In genomic region chr4:145739840-145740239, GRCh38 we compare ENCODE assay signal across 25 cellular contexts. TPM values are rescaled to one million over a fixed set of nuclear protein-coding genes. Genes with fewer than 3 reads are reported as not detected.
DNase-seq lines count a peak whose midpoint lies in the region; ATAC-seq, FAIRE-seq and TF ChIP-seq lines count a peak whose summit lies in the region.
"Had no signal": no experiment of that assay in that cellular context is flagged by ENCODE, and none has a peak within 500 bp of the region (broad histone marks: within the 10 kb centered on the region; RNA-seq: fewer than 3 reads in every experiment).

No MANE protein-coding gene starts in this region.

- CTCF ChIA-PET in A549 (lab: Yijun Ruan, JAX), result no interaction called here
- CTCF ChIA-PET in Caco-2 (lab: Charles Lee), result no interaction called here

- no peak overlapping the region for H2BK15ac ChIP-seq in mesenchymal stem cell (ENCODE audit: low read depth, poor library complexity, severe bottlenecking)

- no peak overlapping the region for H3K14ac ChIP-seq in mesenchymal stem cell (ENCODE audit: low read length in 2 of 2)

- H3K4me2 ChIP-seq in A549, result peak overlapping the region; percentile 60
- H3K4me2 ChIP-seq in mesenchymal stem cell (ENCODE audit: low read length, poor library complexity, severe bottlenecking), result no peak overlapping the region

- H2BK12ac ChIP-seq in mesenchymal stem cell (ENCODE audit: low read length in 2 of 2), result no peak overlapping the region

- POLR2A ChIA-PET in A549 (lab: Yijun Ruan, JAX) (interaction anchor here (0.6 to 1.1 kb wide), 3 partner anchors 9 to 180 kb away, joined by 3 to 4 read pairs (median 3); no protein-coding TSS in a partner anchor), Caco-2 (lab: Charles Lee) (no interaction called here)

- no peak for TF ChIP-seq EP300 in A549 (IDR thresholded peaks at IDR 0.05)

- peaks cover 23% of the 10 kb centered on the region for H3K4me1 Mint-ChIP-seq in Caco-2 (ENCODE audit: low read depth, unreplicated experiment)
- H3K4me1 Mint-ChIP-seq: activated B cell treated with CpG ODN at 0.5 μM for 24 hours had no signal

- H3K9ac ChIP-seq in mesenchymal stem cell (ENCODE audit: low read length), result no peak overlapping the region

- H3K4me1 ChIP-seq in A549 (peaks cover 45% of the 10 kb centered on the region), mesenchymal stem cell (ENCODE audit: control insufficient read depth, insufficient read depth, low read depth, low read length) (peaks cover 12% of the 10 kb centered on the region), right cardiac atrium (ENCODE audit: control insufficient read depth, insufficient read depth, low read length) (peaks cover 15% of the 10 kb centered on the region), Caco-2 (peaks cover 40% of the 10 kb centered on the region)

- no peak for TF ChIP-seq CTCF in A549 (IDR thresholded peaks at IDR 0.05)
- no peak for TF ChIP-seq CTCF in epithelial cell of proximal tubule (conservative IDR thresholded peaks at IDR 0.05; ENCODE audit: low read depth, low read length)
- TF ChIP-seq CTCF in Caco-2 (IDR thresholded peaks at IDR 0.05; ENCODE audit: insufficient read depth in 1 of 2, low read depth in 1 of 2, low read length in 1 of 2, severe bottlenecking in 1 of 2, unreplicated experiment in 1 of 2), result no peak

- no peak for TF ChIP-seq RAD21 in A549 (conservative IDR thresholded peaks at IDR 0.05 in 1 of 2, IDR thresholded peaks at IDR 0.05 in 1 of 2)

- no peak overlapping the region for H3K23ac ChIP-seq in mesenchymal stem cell (ENCODE audit: low read length in 2 of 2)

- no TSS peak for BruUV-seq in Caco-2 (replicated peaks; lab: Mats Ljungman, UMichigan)

- H3K79me1 ChIP-seq in mesenchymal stem cell (replicated peaks; ENCODE audit: low read length, poor library complexity, severe bottlenecking), result no peaks in the 10 kb centered on the region

- ATAC-seq in A549, result peak in 1 of 2 experiments; percentile 47; a peak in 3 of 6 replicates
- ATAC-seq in right cardiac atrium, result no peak
- no peak for ATAC-seq in left lobe of liver
- ATAC-seq: gastrocnemius medialis, HCT116, left lung had no signal

- no peak overlapping the region for H2BK5ac ChIP-seq in mesenchymal stem cell (ENCODE audit: low read depth, low read length, poor library complexity, severe bottlenecking)

- no peaks in the 10 kb centered on the region for H3K27me3 Mint-ChIP-seq in Caco-2 (ENCODE audit: insufficient read depth, unreplicated experiment)

- H2BK120ac ChIP-seq in mesenchymal stem cell (ENCODE audit: low read depth, low read length), result no peak overlapping the region

- H3K36me3 Mint-ChIP-seq in Caco-2 (ENCODE audit: insufficient read depth, unreplicated experiment), result no peaks in the 10 kb centered on the region

- 0% methylated on average over 5 of the region's 5 CpGs for WGBS in A549 (ENCODE audit: missing lambda C conversion rate)
- 77% methylated on average over 5 of the region's 5 CpGs for WGBS in mesenchymal stem cell
- WGBS in right cardiac atrium, result 49% methylated on average over 5 of the region's 5 CpGs

- H3K4me3 ChIP-seq in A549 (no peak overlapping the region), epithelial cell of proximal tubule (ENCODE audit: low read depth, low read length) (no peak overlapping the region), mesenchymal stem cell (ENCODE audit: insufficient read depth in 1 of 2, low read depth in 1 of 2, low read length in 2 of 2) (no peak overlapping the region), right cardiac atrium (ENCODE audit: low read length) (no peak overlapping the region), Caco-2 (ENCODE audit: low read depth, low read length) (no peak overlapping the region)
- H3K4me3 ChIP-seq: gastrocnemius medialis, left lung, suprapubic skin, vagina had no signal

- intact Hi-C loops in right cardiac atrium (cut with DNase I), result loop anchor here in 2 of 4 donors (10.0 kb wide), 3 partner anchors 75 to 195 kb away; partner anchors contain the start of gene ZNF827 (in 2 of the 2)
- intact Hi-C loops in Caco-2 (cut with micrococcal nuclease; ENCODE audit: unreplicated experiment), result no loop called here

- no peak overlapping the region for H3K4me3 Mint-ChIP-seq in Caco-2 (ENCODE audit: unreplicated experiment)
- H3K4me3 Mint-ChIP-seq: activated B cell treated with CpG ODN at 0.5 μM for 24 hours; dendritic cell treated with granulocyte-macrophage colony-stimulating factor and Interleukin-4, amounts not matched to agents 40 ng/mL and 50 ng/mL, for 4 days; neural crest cell had no signal

- H3K27ac ChIP-seq in A549, result peak overlapping the region; percentile 36 to 64; a peak in 3 of 6 replicates
- peak overlapping the region; percentile 5 for H3K27ac ChIP-seq in mesenchymal stem cell (ENCODE audit: low read length, poor library complexity, severe bottlenecking)
- H3K27ac ChIP-seq in right cardiac atrium (ENCODE audit: low read length), result no peak overlapping the region
- H3K27ac ChIP-seq: C4-2B, gastrocnemius medialis, left lung, suprapubic skin, vagina had no signal

- DNase-seq in A549 (ENCODE audit: low read depth in 1 of 2, low spot score in 1 of 2), result peak in 1 of 2 experiments; percentile 69
- peak; percentile 20 for DNase-seq in HK-2 (ENCODE audit: unreplicated experiment)
- peak; percentile 65 for DNase-seq in epithelial cell of proximal tubule (ENCODE audit: low read depth)
- DNase-seq in mesenchymal stem cell, result no peak
- DNase-seq in right cardiac atrium, result no peak
- no peak for DNase-seq in Caco-2
- no peak for DNase-seq in H54 (ENCODE audit: insufficient read length, low spot score)
- no peak for DNase-seq in left lobe of liver (ENCODE audit: low spot score)
- DNase-seq: activated B cell treated with CpG ODN at 0.5 μM for 24 hours; activated CD4-positive, alpha-beta T cell treated with anti-CD3 and anti-CD28 coated beads, Interleukin-2, amount 50 U/mL, for 4 hours; activated effector memory CD4-positive, alpha-beta T cell treated with anti-CD3 and anti-CD28 coated beads, Interleukin-2, amount 50 U/mL, for 16 hours; gastrocnemius medialis; left lung; NCI-H1048; NCI-H187; NCI-H748 treated with DMSO at 0.1 percent for 48 hours; T1000 had no signal

- H3K9me3 ChIP-seq in A549 (no peaks in the 10 kb centered on the region), mesenchymal stem cell (ENCODE audit: control insufficient read depth, low read length) (no peaks in the 10 kb centered on the region), right cardiac atrium (ENCODE audit: control insufficient read depth, low read length) (no peaks in the 10 kb centered on the region), Caco-2 (no peaks in the 10 kb centered on the region)
- H3K9me3 ChIP-seq: gastrocnemius medialis, left lung, suprapubic skin, vagina had no signal

- H4K8ac ChIP-seq in mesenchymal stem cell (ENCODE audit: low read length), result no peak overlapping the region

- no peak for TF ChIP-seq POLR2A in A549 (IDR thresholded peaks at IDR 0.05; ENCODE audit: low read length)
- TF ChIP-seq POLR2A in H54 (IDR thresholded peaks at IDR 0.05; ENCODE audit: low read depth, low read length), result no peak

- H3K27me3 ChIP-seq in mesenchymal stem cell (ENCODE audit: control insufficient read depth in 1 of 2, insufficient read depth in 1 of 2, low read length in 2 of 2) (no peaks in the 10 kb centered on the region), right cardiac atrium (ENCODE audit: control insufficient read depth, insufficient read depth) (no peaks in the 10 kb centered on the region), Caco-2 (replicated peaks; ENCODE audit: control insufficient read depth, insufficient read depth, low read length) (no peaks in the 10 kb centered on the region)
- H3K27me3 ChIP-seq: gastrocnemius medialis, left lung, suprapubic skin, vagina had no signal

- no peak overlapping the region for H3K27ac Mint-ChIP-seq in Caco-2 (ENCODE audit: unreplicated experiment)
- H3K27ac Mint-ChIP-seq: activated B cell treated with CpG ODN at 0.5 μM for 24 hours; dendritic cell treated with granulocyte-macrophage colony-stimulating factor and Interleukin-4, amounts not matched to agents 40 ng/mL and 50 ng/mL, for 4 days had no signal

- H3K18ac ChIP-seq in mesenchymal stem cell (ENCODE audit: low read depth in 1 of 2, low read length in 2 of 2), result no peak overlapping the region

- no peak for FAIRE-seq in A549 (lab: Jason Lieb, UNC)
- no peak for FAIRE-seq in H54 (lab: Jason Lieb, UNC)
- FAIRE-seq: endothelial cell of umbilical vein had no signal

- H4K91ac ChIP-seq in mesenchymal stem cell (ENCODE audit: low read length), result no peak overlapping the region

- H2AK5ac ChIP-seq in mesenchymal stem cell (ENCODE audit: low read length, severe bottlenecking), result no peak overlapping the region

- no peak overlapping the region for H2AFZ ChIP-seq in mesenchymal stem cell (ENCODE audit: low read depth, low read length)

- H3K36me3 ChIP-seq in mesenchymal stem cell (ENCODE audit: control insufficient read depth in 1 of 2, insufficient read depth in 2 of 2, low read depth in 1 of 2, low read length in 2 of 2) (no peaks in the 10 kb centered on the region), Caco-2 (ENCODE audit: control insufficient read depth, insufficient read depth, low read length) (no peaks in the 10 kb centered on the region)
- H3K36me3 ChIP-seq: gastrocnemius medialis, left lung, suprapubic skin, vagina had no signal

- no peak overlapping the region for H3K4ac ChIP-seq in mesenchymal stem cell (ENCODE audit: low read depth in 1 of 2, low read length in 2 of 2)

- no peaks in the 10 kb centered on the region for H3K9me3 Mint-ChIP-seq in Caco-2 (ENCODE audit: unreplicated experiment)
- H3K9me3 Mint-ChIP-seq: activated B cell treated with CpG ODN at 0.5 μM for 24 hours; dendritic cell treated with granulocyte-macrophage colony-stimulating factor and Interleukin-4, amounts not matched to agents 40 ng/mL and 50 ng/mL, for 4 days had no signal

TF ChIP-seq in A549, 52 proteins besides CTCF, POLR2A, EP300 and RAD21 (continues in another document):
- no peak for TF ChIP-seq ESRRA (IDR thresholded peaks at IDR 0.05; ENCODE audit: borderline replicate concordance, low read length)
- TF ChIP-seq MAFK (IDR thresholded peaks at IDR 0.05; ENCODE audit: partially characterized antibody), result no peak
- no peak for TF ChIP-seq CBX2 (IDR thresholded peaks at IDR 0.05; ENCODE audit: borderline replicate concordance, low read depth)
- TF ChIP-seq RFX5 (IDR thresholded peaks at IDR 0.05), result no peak
- TF ChIP-seq, protein P1, sequence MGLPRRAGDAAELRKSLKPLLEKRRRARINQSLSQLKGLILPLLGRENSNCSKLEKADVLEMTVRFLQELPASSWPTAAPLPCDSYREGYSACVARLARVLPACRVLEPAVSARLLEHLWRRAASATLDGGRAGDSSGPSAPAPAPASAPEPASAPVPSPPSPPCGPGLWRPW (IDR thresholded peaks at IDR 0.05), result no peak

RNA-seq across cellular contexts. Expression of gene C4orf51, which starts 59.9 kb away (rescaled TPM):
- polyA plus RNA-seq in A549 (2011; rRNA removed) (not detected in 2 replicates), A549 (2017; fragmentation: RNase III; extraction: RNeasy Plus Mini Kit Qiagen cat#74134 plus additional on column Dnase treatment) (not detected in 3 replicates), right cardiac atrium (not detected)
- not detected in 2 replicates for polyA plus RNA-seq in A549 (2012; cell fraction: cytosol; rRNA removed)
- not detected in 2 replicates for polyA plus RNA-seq in A549 (2012; cell fraction: nucleus; rRNA removed)
- polyA minus RNA-seq in A549 (2011; rRNA and poly(A)+ RNA removed), result not detected in 2 replicates
- total RNA-seq in epithelial cell of proximal tubule (not detected in 2 replicates), right cardiac atrium (not detected), Caco-2 (2022) (not detected in 2 replicates), left lobe of liver (not detected)
- polyA plus RNA-seq in mesenchymal stem cell (2013, experiment 1 of 2), result not detected
- polyA plus RNA-seq in mesenchymal stem cell (2013, experiment 2 of 2), result not detected
- total RNA-seq: activated B cell treated with CpG ODN at 0.5 μM for 24 hours, endothelial cell of umbilical vein, gastrocnemius medialis, left lung, neural crest cell, posterior vena cava, suprapubic skin, vagina had no signal
- polyA plus RNA-seq: endothelial cell of umbilical vein had no signal

Comparison
In these comparisons a context has a peak if more than half of its experiments do, and no peak if none do; other contexts are left out.
1. DNase-seq: peak in HK-2 (single experiment) and epithelial cell of proximal tubule (single experiment); none in mesenchymal stem cell (single experiment), right cardiac atrium (0 of 3), Caco-2 (0 of 2), H54 (single experiment) and left lobe of liver (single experiment).